In the genomic region with DNA sequence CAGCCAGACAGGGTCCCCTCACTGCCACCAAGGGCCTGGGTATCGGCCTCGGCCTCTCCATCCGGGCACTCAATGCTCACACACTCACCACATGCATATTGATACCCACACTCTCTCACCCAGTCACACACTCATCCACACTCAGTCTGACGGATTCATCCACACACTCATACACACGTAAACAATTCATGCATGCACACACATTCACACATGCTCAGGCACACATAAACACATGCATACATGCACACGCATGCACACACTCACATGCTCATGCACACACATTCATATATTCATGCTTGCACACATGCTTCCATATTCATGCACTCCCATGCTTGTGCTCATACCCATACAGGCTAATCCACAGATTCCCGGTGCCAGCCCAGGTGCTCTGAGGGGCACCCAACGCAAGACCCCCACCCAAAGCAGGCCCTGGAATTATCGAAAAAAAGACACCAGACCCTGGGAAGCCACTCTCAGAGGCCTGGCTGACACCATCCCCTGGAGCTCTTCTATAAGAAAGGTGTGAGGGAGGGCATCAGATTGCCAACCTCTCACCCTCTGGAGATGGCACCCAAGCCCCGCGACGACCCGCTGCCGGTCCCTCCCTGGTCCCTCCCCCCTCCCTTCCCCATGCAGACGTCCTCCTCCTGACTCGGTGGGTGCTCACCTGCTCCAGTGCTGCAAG, we compare ENCODE assay signal across 19 cellular contexts. TPM values are rescaled to one million over a fixed set of nuclear protein-coding genes. Genes with fewer than 3 reads are reported as not detected.
DNase-seq lines count a peak whose midpoint lies in the region; ATAC-seq, FAIRE-seq and TF ChIP-seq lines count a peak whose summit lies in the region.
"Had no signal": no experiment of that assay in that cellular context is flagged by ENCODE, and none has a peak within 500 bp of the region (broad histone marks: within the 10 kb centered on the region; RNA-seq: fewer than 3 reads in every experiment).

No MANE protein-coding gene starts in this region.

- H3K27me3 Mint-ChIP-seq in glutamatergic neuron (ENCODE audit: unreplicated experiment), result peaks cover 5% of the 10 kb centered on the region
- no peaks in the 10 kb centered on the region for H3K27me3 Mint-ChIP-seq in CD4-positive, alpha-beta memory T cell

- no peak overlapping the region for H2AFZ ChIP-seq in osteoblast (ENCODE audit: low read length)

- H3K36me3 ChIP-seq in RWPE2 (ENCODE audit: low read depth) (no peaks in the 10 kb centered on the region), osteoblast (ENCODE audit: insufficient read depth, low read length) (no peaks in the 10 kb centered on the region)
- H3K36me3 ChIP-seq in CD4-positive, alpha-beta memory T cell (ENCODE audit: insufficient read depth, low read length), result no peaks in the 10 kb centered on the region
- H3K36me3 ChIP-seq: SJSA1 had no signal

- no peaks in the 10 kb centered on the region for H3K4me1 ChIP-seq in RWPE2 (ENCODE audit: insufficient read depth, poor library complexity, severe bottlenecking)
- no peaks in the 10 kb centered on the region for H3K4me1 ChIP-seq in osteoblast (ENCODE audit: insufficient read depth, low read length)
- H3K4me1 ChIP-seq in CD4-positive, alpha-beta memory T cell (ENCODE audit: insufficient read depth, low read length), result no peaks in the 10 kb centered on the region
- H3K4me1 ChIP-seq: SJSA1 had no signal

- peak; percentile 45 for DNase-seq in RWPE2 (ENCODE audit: low spot score)
- no peak for DNase-seq in glutamatergic neuron
- peak; percentile 51 for DNase-seq in osteoblast (ENCODE audit: insufficient read length, low spot score, missing footprints)
- no peak for DNase-seq in urothelium cell line (ENCODE audit: low spot score)
- DNase-seq in stimulated activated CD4-positive, alpha-beta T cell treated with anti-CD3 and anti-CD28 coated beads, Interleukin-4, amount 100 ng/mL, for 1 hour, result no peak
- DNase-seq in CD4-positive, alpha-beta memory T cell, result no peak
- DNase-seq: ACHN, HFFc6, KG1, MV-4-11, NCI-H187, NCI-H2107, NCI-H2227 treated with DMSO at 0.1 percent for 48 hours, NCI-H524, PC-3, RPMI8226 had no signal

- H3K4me3 ChIP-seq in RWPE2 (ENCODE audit: severe bottlenecking), result no peak overlapping the region
- H3K4me3 ChIP-seq in osteoblast (ENCODE audit: insufficient read depth, low read length), result no peak overlapping the region
- no peak overlapping the region for H3K4me3 ChIP-seq in CD4-positive, alpha-beta memory T cell (ENCODE audit: low read length in 2 of 2)
- H3K4me3 ChIP-seq: SJSA1 had no signal

- CTCF ChIA-PET in CD4-positive, alpha-beta memory T cell (lab: Charles Lee; ENCODE audit: partially characterized antibody), result no interaction called here

- H3K9me3 ChIP-seq in RWPE2 (ENCODE audit: severe bottlenecking) (no peaks in the 10 kb centered on the region), osteoblast (ENCODE audit: low read depth, low read length) (no peaks in the 10 kb centered on the region)
- H3K9me3 ChIP-seq in CD4-positive, alpha-beta memory T cell (ENCODE audit: control insufficient read depth in 1 of 2, low read length in 2 of 2), result no peaks in the 10 kb centered on the region
- H3K9me3 ChIP-seq: SJSA1 had no signal

- peaks cover 3% of the 10 kb centered on the region for H3K4me1 Mint-ChIP-seq in glutamatergic neuron (ENCODE audit: low read depth, unreplicated experiment)
- H3K4me1 Mint-ChIP-seq in CD4-positive, alpha-beta memory T cell, result peaks cover 2 to 5% (median 3%) of the 10 kb centered on the region in 4 donors

- POLR2A ChIA-PET in CD4-positive, alpha-beta memory T cell (lab: Charles Lee; ENCODE audit: partially characterized antibody), result no interaction called here

- peak; percentile 35 for FAIRE-seq in urothelium cell line (lab: Jason Lieb, UNC)
- FAIRE-seq: H54 had no signal

- H3K79me2 ChIP-seq in osteoblast (ENCODE audit: insufficient read depth, low read length), result no peaks in the 10 kb centered on the region

- no peak overlapping the region for H3K4me2 ChIP-seq in osteoblast (ENCODE audit: insufficient read depth, low read length)

- no peak overlapping the region for H3K27ac ChIP-seq in RWPE2 (ENCODE audit: poor library complexity, severe bottlenecking)
- H3K27ac ChIP-seq in osteoblast (ENCODE audit: low read depth, low read length), result no peak overlapping the region
- H3K27ac ChIP-seq in CD4-positive, alpha-beta memory T cell (ENCODE audit: low read depth, low read length), result no peak overlapping the region
- H3K27ac ChIP-seq: SJSA1 had no signal

- H3K27ac Mint-ChIP-seq in glutamatergic neuron (ENCODE audit: unreplicated experiment), result no peak overlapping the region
- no peak overlapping the region for H3K27ac Mint-ChIP-seq in CD4-positive, alpha-beta memory T cell
- H3K27ac Mint-ChIP-seq: HFFc6 had no signal

- peaks cover 30% of the 10 kb centered on the region for H3K36me3 Mint-ChIP-seq in glutamatergic neuron (ENCODE audit: unreplicated experiment)
- no peaks in the 10 kb centered on the region for H3K36me3 Mint-ChIP-seq in CD4-positive, alpha-beta memory T cell

- peak overlapping the region; percentile 59 for H3K4me3 Mint-ChIP-seq in glutamatergic neuron (ENCODE audit: unreplicated experiment)
- no peak overlapping the region for H3K4me3 Mint-ChIP-seq in CD4-positive, alpha-beta memory T cell
- H3K4me3 Mint-ChIP-seq: HFFc6 had no signal

- intact Hi-C loops in CD4-positive, alpha-beta memory T cell (cut with micrococcal nuclease), result no loop called here

- H3K27me3 ChIP-seq in RWPE2 (ENCODE audit: insufficient read depth, poor library complexity, severe bottlenecking), result no peaks in the 10 kb centered on the region
- peaks cover 11% of the 10 kb centered on the region for H3K27me3 ChIP-seq in osteoblast (ENCODE audit: insufficient read depth, low read length)
- no peaks in the 10 kb centered on the region for H3K27me3 ChIP-seq in CD4-positive, alpha-beta memory T cell (ENCODE audit: insufficient read depth, low read length)

- H3K9me3 Mint-ChIP-seq in glutamatergic neuron (ENCODE audit: unreplicated experiment), result peaks cover 11% of the 10 kb centered on the region
- H3K9me3 Mint-ChIP-seq in CD4-positive, alpha-beta memory T cell, result peaks cover 0 to 7% (median 0%) of the 10 kb centered on the region in 8 donors

- ATAC-seq in RWPE2 (ENCODE audit: low read depth) (no peak), GM18907 (IDR thresholded peaks at IDR 0.05; ENCODE audit: unreplicated experiment) (no peak)
- ATAC-seq: PC-3 had no signal

- no peak for TF ChIP-seq CTCF in RWPE2 (IDR thresholded peaks at IDR 0.05; ENCODE audit: poor library complexity, severe bottlenecking)
- no peak for TF ChIP-seq CTCF in glutamatergic neuron (IDR thresholded peaks at IDR 0.05; ENCODE audit: partially characterized antibody, unreplicated experiment)
- TF ChIP-seq CTCF in osteoblast (IDR thresholded peaks at IDR 0.05; ENCODE audit: extremely low read depth, low read depth, low read length), result no peak

- peaks cover 15% of the 10 kb centered on the region for H4K20me1 ChIP-seq in osteoblast (ENCODE audit: insufficient read depth, low read length)

RNA-seq across cellular contexts. Expression of gene STK32C, which starts 15.3 kb away (rescaled TPM):
- total RNA-seq in glutamatergic neuron (ENCODE audit: unreplicated experiment) (69.2 TPM), osteoblast (12.7 and 14.5 TPM in 2 replicates)
- 10 to 100 TPM; 12.8 to 14.7 TPM for total RNA-seq in CD4-positive, alpha-beta memory T cell
- 1 to 10 TPM; 7.5 to 8.5 TPM for polyA plus RNA-seq in CD4-positive, alpha-beta memory T cell

RNA-seq across cellular contexts. Expression of gene LRRC27, which starts 39.6 kb away (rescaled TPM):
- 13.8 TPM for total RNA-seq in glutamatergic neuron (ENCODE audit: unreplicated experiment)
- total RNA-seq in osteoblast, result 11.2 and 13.4 TPM in 2 replicates
- 1 to 10 TPM; 3.7 to 3.8 TPM for total RNA-seq in CD4-positive, alpha-beta memory T cell
- polyA plus RNA-seq in CD4-positive, alpha-beta memory T cell, result 1 to 10 TPM in 1 of 2 donors, under 1 TPM in 1; 0.90 to 2.3 TPM

Comparison
In these comparisons a context has a peak if more than half of its experiments do, and no peak if none do; other contexts are left out.
1. DNase-seq: peak in RWPE2 (single experiment) and osteoblast (single experiment); none in glutamatergic neuron (single experiment), urothelium cell line (single experiment), stimulated activated CD4-positive, alpha-beta T cell treated with anti-CD3 and anti-CD28 coated beads, Interleukin-4, amount 100 ng/mL, for 1 hour (single experiment) and CD4-positive, alpha-beta memory T cell (0 of 5).